In the genomic region with DNA sequence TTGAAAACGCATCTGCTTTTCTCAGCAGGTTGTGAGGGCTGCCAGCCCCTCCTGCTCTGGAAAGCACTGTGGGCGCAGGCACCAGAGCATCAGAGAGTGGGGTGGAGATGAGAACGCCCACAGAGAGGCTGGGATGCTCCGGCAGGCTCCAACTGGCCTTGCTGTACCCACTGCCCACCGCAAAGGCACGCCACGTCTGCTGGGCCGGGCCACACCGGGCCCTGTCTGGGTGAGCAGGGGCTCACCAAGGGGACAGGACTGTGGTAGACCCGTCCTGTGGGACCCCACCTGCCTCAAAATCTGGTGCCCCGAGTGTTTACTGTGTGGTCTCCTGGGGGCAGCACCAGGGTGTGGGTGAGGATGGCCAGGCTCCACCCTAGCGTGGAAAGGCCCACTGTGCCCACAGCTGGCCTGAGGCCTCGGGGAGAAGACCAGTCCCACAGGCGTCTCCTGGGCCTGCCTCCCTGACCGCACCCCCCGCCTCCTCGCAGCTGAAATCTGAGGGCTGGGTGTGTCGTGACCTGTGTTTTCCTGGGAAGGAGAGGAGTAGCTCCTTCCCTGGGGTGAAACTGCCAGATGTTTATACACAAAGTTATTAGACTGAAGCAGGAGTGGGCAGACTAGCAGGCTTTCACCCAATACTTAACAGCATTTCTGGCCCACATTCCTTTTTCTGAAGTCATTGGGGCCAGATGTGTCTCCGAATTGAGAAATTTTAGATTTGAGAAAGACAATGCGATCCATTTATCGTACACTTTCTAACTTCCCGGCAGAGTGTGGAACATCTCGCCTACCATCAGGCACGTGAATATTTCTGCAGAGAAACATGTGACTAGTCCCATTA, we compare ENCODE assay signal across 9 cellular contexts. TPM values are rescaled to one million over a fixed set of nuclear protein-coding genes. Genes with fewer than 3 reads are reported as not detected.
DNase-seq lines count a peak whose midpoint lies in the region; ATAC-seq, FAIRE-seq and TF ChIP-seq lines count a peak whose summit lies in the region.
"Had no signal": no experiment of that assay in that cellular context is flagged by ENCODE, and none has a peak within 500 bp of the region (broad histone marks: within the 10 kb centered on the region; RNA-seq: fewer than 3 reads in every experiment).

No MANE protein-coding gene starts in this region.

- ATAC-seq in heart right ventricle = peak; percentile 57 to 79 (median 70)
- ATAC-seq in HG03432 (IDR thresholded peaks at IDR 0.05; ENCODE audit: unreplicated experiment) = no peak
- no peak for ATAC-seq in HG03135 (IDR thresholded peaks at IDR 0.05; ENCODE audit: unreplicated experiment)

- H3K4me3 ChIP-seq in astrocyte (ENCODE audit: insufficient read depth, low read depth, low read length) (no peak overlapping the region), heart right ventricle (peak overlapping the region in 2 of 10 donors; percentile 9 to 21), rectal smooth muscle tissue (ENCODE audit: low read length) (no peak overlapping the region)

- DNase-seq in COLO829 (ENCODE audit: low spot score) (peak; percentile 76), astrocyte (ENCODE audit: low read depth) (peak; percentile 30), heart right ventricle (peak; percentile 62 to 63), COR-L47 (lab: John Stamatoyannopoulos, UW) (no peak)
- DNase-seq in activated CD4-positive, alpha-beta T cell treated with anti-CD3 and anti-CD28 coated beads for 4 hours = no peak
- DNase-seq: Kasumi-1 had no signal

- H4K20me1 ChIP-seq in astrocyte (ENCODE audit: insufficient read depth, low read length) = no peaks in the 10 kb centered on the region

- H3K27ac Mint-ChIP-seq in astrocyte (ENCODE audit: unreplicated experiment) = no peak overlapping the region

- H3K27ac ChIP-seq in astrocyte (ENCODE audit: low read depth, low read length) = no peak overlapping the region
- H3K27ac ChIP-seq in heart right ventricle = peak overlapping the region; percentile 46 to 82 (median 72)
- H3K27ac ChIP-seq in rectal smooth muscle tissue (ENCODE audit: low read depth, low read length) = peak overlapping the region; percentile 77

- H3K27me3 ChIP-seq in astrocyte (ENCODE audit: insufficient read depth, low read length) = peaks cover 3% of the 10 kb centered on the region
- no peaks in the 10 kb centered on the region for H3K27me3 ChIP-seq in heart right ventricle
- H3K27me3 ChIP-seq in rectal smooth muscle tissue (ENCODE audit: control insufficient read depth, insufficient read depth, low read length) = no peaks in the 10 kb centered on the region

- no peak overlapping the region for H2AFZ ChIP-seq in astrocyte (ENCODE audit: low read depth, low read length)

- H3K36me3 Mint-ChIP-seq in astrocyte (ENCODE audit: low read depth, unreplicated experiment) = no peaks in the 10 kb centered on the region

- TF ChIP-seq CTCF in astrocyte (IDR thresholded peaks at IDR 0.05; ENCODE audit: insufficient read depth, low read depth, low read length) = no peak
- TF ChIP-seq CTCF in heart right ventricle (IDR thresholded peaks at IDR 0.05) = no peak

- H3K4me3 Mint-ChIP-seq in astrocyte (ENCODE audit: unreplicated experiment) = no peak overlapping the region

- no peaks in the 10 kb centered on the region for H3K79me2 ChIP-seq in astrocyte (ENCODE audit: insufficient read depth, low read length)

- H3K9me3 ChIP-seq in astrocyte (ENCODE audit: insufficient read depth, low read depth, low read length) (no peaks in the 10 kb centered on the region), heart right ventricle (no peaks in the 10 kb centered on the region)

- H3K36me3 ChIP-seq in astrocyte (ENCODE audit: insufficient read depth, low read length) (no peaks in the 10 kb centered on the region), heart right ventricle (no peaks in the 10 kb centered on the region), rectal smooth muscle tissue (ENCODE audit: control insufficient read depth, insufficient read depth, low read length) (no peaks in the 10 kb centered on the region)

- peaks cover 29% of the 10 kb centered on the region for H3K27me3 Mint-ChIP-seq in astrocyte (ENCODE audit: low read depth, unreplicated experiment)

- intact Hi-C loops in heart right ventricle (cut with DNase I) = loop anchor here in 6 of 10 donors (5.0 to 10.0 kb wide), 2 partner anchors 50 to 178 kb away; no protein-coding TSS in a partner anchor

- no peak for FAIRE-seq in astrocyte (lab: Jason Lieb, UNC)

- H3K4me1 ChIP-seq in astrocyte (ENCODE audit: insufficient read depth, low read length) (no peaks in the 10 kb centered on the region), heart right ventricle (peaks cover 19 to 45% (median 34%) of the 10 kb centered on the region in 9 donors), rectal smooth muscle tissue (ENCODE audit: control insufficient read depth, insufficient read depth, low read length) (peaks cover 10% of the 10 kb centered on the region)

- H3K4me2 ChIP-seq in astrocyte (ENCODE audit: low read length) = no peak overlapping the region

- 71 to 74% methylated on average over 24 of the region's 24 CpGs for WGBS in heart right ventricle, 2 donors

- H3K9me3 Mint-ChIP-seq in astrocyte (ENCODE audit: unreplicated experiment) = no peaks in the 10 kb centered on the region

- no peak overlapping the region for H3K9ac ChIP-seq in astrocyte (ENCODE audit: low read length)
- no peak overlapping the region for H3K9ac ChIP-seq in rectal smooth muscle tissue (ENCODE audit: low read length)

- H3K4me1 Mint-ChIP-seq in astrocyte (ENCODE audit: low read depth, unreplicated experiment) = peaks cover 13% of the 10 kb centered on the region

RNA-seq across cellular contexts. Expression of a gene that starts 53.8 kb away (rescaled TPM):
- total RNA-seq in astrocyte (not detected in 2 replicates), heart right ventricle (1 to 10 TPM in 5 of 10 donors, under 1 TPM in 5; 0.36 to 2.8 (median 0.94) TPM)
- 1 to 10 TPM in 1 of 2 donors, under 1 TPM in 1; 0.48 to 1.2 TPM for polyA plus RNA-seq in heart right ventricle

Comparison
In these comparisons a context has a peak if more than half of its experiments do, and no peak if none do; other contexts are left out.
1. DNase-seq: peak in COLO829 (single experiment), astrocyte (single experiment) and heart right ventricle (2 of 2); none in COR-L47 (single experiment) and activated CD4-positive, alpha-beta T cell treated with anti-CD3 and anti-CD28 coated beads for 4 hours (0 of 2).
2. ATAC-seq: peak in heart right ventricle (8 of 8); none in HG03432 (single experiment) and HG03135 (single experiment).